20 cellular contexts compared by ENCODE assay signal in the genomic region with DNA sequence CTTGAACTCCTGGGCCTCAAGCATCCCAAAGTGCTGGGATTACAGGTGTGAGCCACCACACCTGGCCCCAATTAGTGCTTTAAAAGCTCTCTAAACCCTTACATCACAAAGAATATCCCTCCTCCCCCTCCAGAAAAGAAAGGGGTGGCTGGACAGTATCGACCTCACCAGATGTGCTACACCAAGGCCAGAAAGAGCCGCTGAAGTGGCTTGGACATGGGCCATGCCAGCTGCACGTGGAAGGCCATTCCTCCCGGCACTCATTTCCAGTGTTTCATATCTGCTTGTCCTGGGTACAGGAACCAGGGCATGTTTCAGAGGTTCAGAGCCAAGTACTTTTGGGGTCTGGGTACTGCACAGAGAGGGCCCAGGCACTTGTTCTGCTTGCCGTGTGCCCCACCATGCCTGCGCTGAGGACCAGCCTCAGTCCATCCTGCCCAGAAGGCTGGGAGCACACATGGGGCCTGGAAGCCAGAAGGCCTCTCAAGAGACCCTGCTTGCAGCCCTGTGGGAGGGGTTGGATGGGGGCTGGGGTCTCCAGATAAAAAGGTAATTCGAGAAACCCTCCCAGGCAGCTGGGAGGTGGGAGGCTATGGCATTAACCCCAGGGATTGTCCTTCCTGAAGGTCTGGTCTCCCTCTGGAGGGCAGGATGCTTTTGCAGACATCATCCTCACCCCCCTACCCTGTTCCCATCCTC. TPM values are rescaled to one million over a fixed set of nuclear protein-coding genes. Genes with fewer than 3 reads are reported as not detected.
"Had no signal": no experiment of that assay in that cellular context is flagged by ENCODE, and none has a peak within 500 bp of the region (broad histone marks: within the 10 kb centered on the region; RNA-seq: fewer than 3 reads in every experiment).

No MANE protein-coding gene starts in this region.

- H3K4me3 ChIP-seq: ascending aorta, dorsolateral prefrontal cortex, sigmoid colon had no signal

- H3K27me3 ChIP-seq: ascending aorta, dorsolateral prefrontal cortex, sigmoid colon had no signal

- H3K36me3 ChIP-seq: ascending aorta, sigmoid colon had no signal

- H3K27me3 Mint-ChIP-seq: activated CD4-positive, alpha-beta memory T cell treated with anti-CD3 and anti-CD28 coated beads, Interleukin-2, amount 10 ng/mL, durations not matched to agents 7 days and 5 days had no signal

- DNase-seq: activated CD8-positive, alpha-beta memory T cell treated with anti-CD3 and anti-CD28 coated beads, Interleukin-2, amount 50 U/mL, for 4 hours; activated T-cell treated with anti-CD3 and anti-CD28 coated beads, Interleukin-2, amount 50 U/mL, for 72 hours; dorsolateral prefrontal cortex; hypothalamus; left cardiac atrium; naive thymus-derived CD4-positive, alpha-beta T cell; nucleus accumbens; sigmoid colon; stimulated activated CD4-positive, alpha-beta T cell treated with anti-CD3 and anti-CD28 coated beads, Interleukin-12 subunit alpha, Interleukin-12 subunit beta, amount 100 ng/mL, for 4 hours; stimulated activated naive CD4-positive, alpha-beta T cell; T1000; trophoblast cell had no signal

- H3K27ac Mint-ChIP-seq: activated T-cell treated with anti-CD3 and anti-CD28 coated beads, Interleukin-2, amount 50 U/mL, for 72 hours had no signal

- H3K9me3 ChIP-seq: ascending aorta, sigmoid colon had no signal

- H3K9me3 Mint-ChIP-seq: activated CD4-positive, alpha-beta memory T cell treated with anti-CD3 and anti-CD28 coated beads, Interleukin-2, amount 10 ng/mL, durations not matched to agents 7 days and 5 days; activated T-cell treated with anti-CD3 and anti-CD28 coated beads, Interleukin-2, amount 50 U/mL, for 72 hours had no signal

- ATAC-seq: activated T-cell treated with anti-CD3 and anti-CD28 coated beads, Interleukin-2, amount 50 U/mL, for 72 hours; left cardiac atrium; naive thymus-derived CD4-positive, alpha-beta T cell had no signal

- H3K27ac ChIP-seq: ascending aorta, dorsolateral prefrontal cortex, sigmoid colon, VCaP had no signal

- H3K4me3 Mint-ChIP-seq: activated CD4-positive, alpha-beta memory T cell treated with anti-CD3 and anti-CD28 coated beads, Interleukin-2, amount 10 ng/mL, durations not matched to agents 7 days and 5 days; naive thymus-derived CD4-positive, alpha-beta T cell had no signal

RNA-seq across cellular contexts. Expression of a gene that starts 28.9 kb away (rescaled TPM):
- total RNA-seq: ascending aorta had no signal

RNA-seq across cellular contexts. Expression of a gene that starts 38.5 kb away (rescaled TPM):
- total RNA-seq: activated CD4-positive, alpha-beta memory T cell treated with anti-CD3 and anti-CD28 coated beads, Interleukin-2, amount 10 ng/mL, durations not matched to agents 7 days and 5 days; glomerular endothelial cell; left cardiac atrium; lung microvascular endothelial cell; mononuclear cell; pulmonary artery endothelial cell; sigmoid colon had no signal
- polyA plus RNA-seq: esophagus; naive thymus-derived CD4-positive, alpha-beta T cell; sigmoid colon had no signal

RNA-seq across cellular contexts. Expression of a gene that starts 49.4 kb away (rescaled TPM):
- total RNA-seq: activated CD4-positive, alpha-beta memory T cell treated with anti-CD3 and anti-CD28 coated beads, Interleukin-2, amount 10 ng/mL, durations not matched to agents 7 days and 5 days; ascending aorta; dorsolateral prefrontal cortex; glomerular endothelial cell; left cardiac atrium; lung microvascular endothelial cell; mononuclear cell; naive thymus-derived CD4-positive, alpha-beta T cell; pulmonary artery endothelial cell; sigmoid colon had no signal
- polyA plus RNA-seq: esophagus; naive thymus-derived CD4-positive, alpha-beta T cell; sigmoid colon had no signal
